ENCODE assay signal across 9 cellular contexts in genomic region chr1:155052412-155053400, GRCh38. TPM values are rescaled to one million over a fixed set of nuclear protein-coding genes. Genes with fewer than 3 reads are reported as not detected.
DNase-seq lines count a peak whose midpoint lies in the region; ATAC-seq and TF ChIP-seq lines count a peak whose summit lies in the region.
"Had no signal": no experiment of that assay in that cellular context is flagged by ENCODE, and none has a peak within 500 bp of the region (broad histone marks: within the 10 kb centered on the region; RNA-seq: fewer than 3 reads in every experiment).

No MANE protein-coding gene starts in this region.

- peak in 2 of 5 donors; percentile 8 to 17 for DNase-seq in CD8-positive, alpha-beta memory T cell
- DNase-seq in activated B cell treated with CpG ODN at 0.5 μM for 24 hours = peak; percentile 26
- DNase-seq in fibroblast of mammary gland (ENCODE audit: low read depth) = no peak
- DNase-seq in activated gamma-delta T cell treated with Interleukin-2 at 50 U/mL for 16 hours = no peak
- no peak for DNase-seq in AG20443 (ENCODE audit: low spot score)

- TF ChIP-seq CTCF in KMS-11 (conservative IDR thresholded peaks at IDR 0.05; ENCODE audit: low read depth, low read length) (peak; percentile 74), activated B cell treated with CpG ODN at 0.5 μM for 24 hours (IDR thresholded peaks at IDR 0.05) (no peak), fibroblast of mammary gland (conservative IDR thresholded peaks at IDR 0.05; ENCODE audit: control insufficient read depth, insufficient read depth, low read depth, low read length) (peak; percentile 14), parathyroid adenoma (IDR thresholded peaks at IDR 0.05) (no peak)

- no peaks in the 10 kb centered on the region for H3K27me3 Mint-ChIP-seq in CD8-positive, alpha-beta memory T cell
- H3K27me3 Mint-ChIP-seq in activated B cell treated with CpG ODN at 0.5 μM for 24 hours = no peaks in the 10 kb centered on the region

- no peaks in the 10 kb centered on the region for H3K36me3 ChIP-seq in CD8-positive, alpha-beta memory T cell (ENCODE audit: insufficient read depth, low read length)
- no peaks in the 10 kb centered on the region; the same call in 1 of the 2 replicates for H3K36me3 ChIP-seq in KMS-11 (ENCODE audit: insufficient read depth)
- H3K36me3 ChIP-seq in parathyroid adenoma (ENCODE audit: control insufficient read depth, insufficient read depth, low read length) = no peaks in the 10 kb centered on the region

- CTCF ChIA-PET in CD8-positive, alpha-beta memory T cell (lab: Charles Lee) = interaction anchor here (0.9 to 11.7 kb wide), 10 partner anchors 8 to 120 kb away, joined by 3 to 172 read pairs (median 10); partner anchors contain the start of genes FLAD1 and KRTCAP2
- CTCF ChIA-PET in activated B cell treated with CpG ODN at 0.5 μM for 24 hours (lab: Charles Lee) = interaction anchor here (1.5 to 3.1 kb wide), 4 partner anchors 8 to 39 kb away, joined by 4 to 37 read pairs (median 6); partner anchors contain the start of gene EFNA4

- no peak overlapping the region for H3K27ac ChIP-seq in CD8-positive, alpha-beta memory T cell (ENCODE audit: low read depth, low read length)
- H3K27ac ChIP-seq in KMS-11 = no peak overlapping the region
- peak overlapping the region; percentile 64 for H3K27ac ChIP-seq in parathyroid adenoma

- intact Hi-C loops in activated B cell treated with CpG ODN at 0.5 μM for 24 hours (cut with micrococcal nuclease) = loop anchor here (2.0 kb wide), 1 partner anchor 36 kb away; no protein-coding TSS in a partner anchor

- H3K4me2 ChIP-seq in KMS-11 = peak overlapping the region; percentile 92
- peak overlapping the region; percentile 97 for H3K4me2 ChIP-seq in parathyroid adenoma (ENCODE audit: low read length)

- POLR2A ChIA-PET in CD8-positive, alpha-beta memory T cell (lab: Charles Lee) = interaction anchor here (0.6 kb wide), 2 partner anchors 38 to 171 kb away, joined by 3 to 7 read pairs; no protein-coding TSS in a partner anchor
- POLR2A ChIA-PET in activated B cell treated with CpG ODN at 0.5 μM for 24 hours (lab: Charles Lee) = interaction anchor here (0.6 to 1.1 kb wide), 5 partner anchors 18 to 79 kb away, joined by 3 to 4 read pairs (median 3); partner anchors contain the start of gene FLAD1

- no peaks in the 10 kb centered on the region for H3K27me3 ChIP-seq in CD8-positive, alpha-beta memory T cell (ENCODE audit: insufficient read depth, low read length, poor library complexity, severe bottlenecking)
- H3K27me3 ChIP-seq in KMS-11 (ENCODE audit: insufficient read depth, low read depth) (no peaks in the 10 kb centered on the region), parathyroid adenoma (ENCODE audit: control insufficient read depth, insufficient read depth, low read length) (no peaks in the 10 kb centered on the region)

- H3K9me3 ChIP-seq in CD8-positive, alpha-beta memory T cell (ENCODE audit: low read length) = no peaks in the 10 kb centered on the region
- H3K9me3 ChIP-seq in parathyroid adenoma (ENCODE audit: control insufficient read depth, low read length) = no peaks in the 10 kb centered on the region

- H2AFZ ChIP-seq in KMS-11 (ENCODE audit: low read depth) = peak overlapping the region; percentile 84; the same call in 1 of the 2 replicates
- H2AFZ ChIP-seq in parathyroid adenoma = no peak overlapping the region

- H3K79me2 ChIP-seq in KMS-11 (ENCODE audit: insufficient read depth, low read depth) (peaks cover 13% of the 10 kb centered on the region; the same call in 1 of the 2 replicates), parathyroid adenoma (no peaks in the 10 kb centered on the region)

- H3K36me3 Mint-ChIP-seq in CD8-positive, alpha-beta memory T cell = peaks cover 0 to 14% (median 0%) of the 10 kb centered on the region in 3 donors
- peaks cover 6% of the 10 kb centered on the region for H3K36me3 Mint-ChIP-seq in activated B cell treated with CpG ODN at 0.5 μM for 24 hours (ENCODE audit: low read depth)

- H3K4me1 Mint-ChIP-seq in CD8-positive, alpha-beta memory T cell = peaks cover 23 to 33% (median 23%) of the 10 kb centered on the region in 3 donors
- H3K4me1 Mint-ChIP-seq in activated B cell treated with CpG ODN at 0.5 μM for 24 hours = peaks cover 22% of the 10 kb centered on the region

- H3K9me3 Mint-ChIP-seq in CD8-positive, alpha-beta memory T cell = no peaks in the 10 kb centered on the region
- no peaks in the 10 kb centered on the region for H3K9me3 Mint-ChIP-seq in activated B cell treated with CpG ODN at 0.5 μM for 24 hours

- H3K9ac ChIP-seq in KMS-11 (peak overlapping the region; percentile 59; the same call in 1 of the 2 replicates), parathyroid adenoma (no peak overlapping the region)

- peak overlapping the region; percentile 76 to 90 (median 86) for H3K4me3 Mint-ChIP-seq in CD8-positive, alpha-beta memory T cell
- H3K4me3 Mint-ChIP-seq in activated B cell treated with CpG ODN at 0.5 μM for 24 hours = peak overlapping the region; percentile 79

- no peaks in the 10 kb centered on the region for H4K20me1 ChIP-seq in KMS-11 (ENCODE audit: insufficient read depth)

- peak overlapping the region; percentile 67 for H3K4me3 ChIP-seq in CD8-positive, alpha-beta memory T cell (ENCODE audit: low read length)
- H3K4me3 ChIP-seq in KMS-11 (IDR thresholded peaks at IDR 0.05; ENCODE audit: insufficient read depth, low read depth, low read length) = peak overlapping the region; percentile 98
- peak overlapping the region; percentile 74 for H3K4me3 ChIP-seq in fibroblast of mammary gland (ENCODE audit: control insufficient read depth, low read depth, low read length)
- peak overlapping the region; percentile 82 for H3K4me3 ChIP-seq in parathyroid adenoma (ENCODE audit: low read depth, low read length)

- peak overlapping the region in 7 of 8 donors; percentile 38 to 76 (median 66) for H3K27ac Mint-ChIP-seq in CD8-positive, alpha-beta memory T cell
- no peak overlapping the region for H3K27ac Mint-ChIP-seq in activated B cell treated with CpG ODN at 0.5 μM for 24 hours

- ATAC-seq in activated B cell treated with CpG ODN at 0.5 μM for 24 hours (ENCODE audit: low read depth) = no peak
- no peak for ATAC-seq in GM18870 (IDR thresholded peaks at IDR 0.05; ENCODE audit: unreplicated experiment)

- peaks cover 21% of the 10 kb centered on the region for H3K4me1 ChIP-seq in CD8-positive, alpha-beta memory T cell (ENCODE audit: insufficient read depth, low read length)
- H3K4me1 ChIP-seq in KMS-11 (ENCODE audit: low read depth, poor library complexity, severe bottlenecking) (peaks cover 47% of the 10 kb centered on the region), parathyroid adenoma (no peaks in the 10 kb centered on the region)

RNA-seq across cellular contexts. Expression of gene ADAM15, which starts 1.6 kb away (rescaled TPM):
- total RNA-seq in CD8-positive, alpha-beta memory T cell = 10 to 100 TPM; 34.5 to 36.9 TPM
- polyA plus RNA-seq in CD8-positive, alpha-beta memory T cell = 15.3 TPM
- total RNA-seq in activated B cell treated with CpG ODN at 0.5 μM for 24 hours = 11.3 and 13.7 TPM in 2 replicates

RNA-seq across cellular contexts. Expression of gene EFNA4, which starts 10.8 kb away (rescaled TPM):
- total RNA-seq in CD8-positive, alpha-beta memory T cell = 1 to 10 TPM; 3.4 to 3.7 TPM
- polyA plus RNA-seq in CD8-positive, alpha-beta memory T cell = 3.0 TPM
- 7.8 and 9.5 TPM in 2 replicates for total RNA-seq in activated B cell treated with CpG ODN at 0.5 μM for 24 hours

RNA-seq across cellular contexts. Expression of gene DCST1, which starts 19.1 kb away (rescaled TPM):
- total RNA-seq in CD8-positive, alpha-beta memory T cell = not detected
- not detected for polyA plus RNA-seq in CD8-positive, alpha-beta memory T cell
- not detected in 2 replicates for total RNA-seq in activated B cell treated with CpG ODN at 0.5 μM for 24 hours
- total RNA-seq: RPMI7951 had no signal

RNA-seq across cellular contexts. Expression of gene DCST2, which starts 19.1 kb away (rescaled TPM):
- total RNA-seq in CD8-positive, alpha-beta memory T cell = under 1 TPM; 0.09 to 0.16 TPM
- not detected for polyA plus RNA-seq in CD8-positive, alpha-beta memory T cell
- 1.0 TPM in 1 of 2 replicates, not detected in the other for total RNA-seq in activated B cell treated with CpG ODN at 0.5 μM for 24 hours
- total RNA-seq: RPMI7951 had no signal

RNA-seq across cellular contexts. Expression of gene EFNA3, which starts 25.9 kb away (rescaled TPM):
- total RNA-seq in CD8-positive, alpha-beta memory T cell = 1 to 10 TPM in 1 of 2 experiments, under 1 TPM in 1; 0.94 to 1.4 TPM
- polyA plus RNA-seq in CD8-positive, alpha-beta memory T cell = 1.0 TPM
- total RNA-seq in activated B cell treated with CpG ODN at 0.5 μM for 24 hours = 1.2 and 1.7 TPM in 2 replicates

Comparison
In these comparisons a context has a peak if more than half of its experiments do, and no peak if none do; other contexts are left out.
1. CTCF ChIP-seq: peak in KMS-11 (single experiment) and fibroblast of mammary gland (single experiment); none in activated B cell treated with CpG ODN at 0.5 μM for 24 hours (single experiment) and parathyroid adenoma (single experiment).
2. Peak in every context shown above with its lines, with median percentiles within 50 percentile points of each other: H3K4me3 ChIP-seq.